7 cellular contexts compared by ENCODE assay signal in genomic region chr1:147627435-147628110, GRCh38. TPM values are rescaled to one million over a fixed set of nuclear protein-coding genes. Genes with fewer than 3 reads are reported as not detected.
DNase-seq lines count a peak whose midpoint lies in the region; ATAC-seq and TF ChIP-seq lines count a peak whose summit lies in the region.

No MANE protein-coding gene starts in this region.

- H3K4me3 ChIP-seq in OCI-LY3 (ENCODE audit: low read length): no peak overlapping the region
- no peak overlapping the region for H3K4me3 ChIP-seq in parathyroid adenoma (ENCODE audit: low read depth, low read length)

- no peaks in the 10 kb centered on the region for H3K9me3 Mint-ChIP-seq in activated T-cell treated with anti-CD3 and anti-CD28 coated beads, Interleukin-2, amount 50 U/mL, for 72 hours

- H4K20me1 ChIP-seq in OCI-LY3 (ENCODE audit: insufficient read depth, low read length): no peaks in the 10 kb centered on the region

- H3K9ac ChIP-seq in OCI-LY3 (ENCODE audit: low read length) (no peak overlapping the region), parathyroid adenoma (no peak overlapping the region)

- TF ChIP-seq CTCF in OCI-LY3 (IDR thresholded peaks at IDR 0.05; ENCODE audit: low read depth, low read length) (peak; percentile 89), foreskin keratinocyte (conservative IDR thresholded peaks at IDR 0.05) (peak; percentile 76), parathyroid adenoma (IDR thresholded peaks at IDR 0.05) (peak; percentile 67)

- no peak overlapping the region for H3K4me3 Mint-ChIP-seq in activated T-cell treated with anti-CD3 and anti-CD28 coated beads, Interleukin-2, amount 50 U/mL, for 72 hours

- H3K4me1 Mint-ChIP-seq in activated T-cell treated with anti-CD3 and anti-CD28 coated beads, Interleukin-2, amount 50 U/mL, for 72 hours (ENCODE audit: low read depth): peaks cover 31% of the 10 kb centered on the region

- no peaks in the 10 kb centered on the region for H3K27me3 Mint-ChIP-seq in activated T-cell treated with anti-CD3 and anti-CD28 coated beads, Interleukin-2, amount 50 U/mL, for 72 hours (ENCODE audit: low read depth)

- H3K36me3 Mint-ChIP-seq in activated T-cell treated with anti-CD3 and anti-CD28 coated beads, Interleukin-2, amount 50 U/mL, for 72 hours (ENCODE audit: insufficient read depth in 2 of 2): peaks cover 0 to 3% of the 10 kb centered on the region in 2 donors

- H3K27me3 ChIP-seq in OCI-LY3 (ENCODE audit: low read depth, low read length) (no peaks in the 10 kb centered on the region), foreskin keratinocyte (no peaks in the 10 kb centered on the region), parathyroid adenoma (ENCODE audit: control insufficient read depth, insufficient read depth, low read length) (no peaks in the 10 kb centered on the region)

- H3K27ac Mint-ChIP-seq in activated T-cell treated with anti-CD3 and anti-CD28 coated beads, Interleukin-2, amount 50 U/mL, for 72 hours: no peak overlapping the region

- H3K79me2 ChIP-seq in OCI-LY3 (ENCODE audit: low read length): no peaks in the 10 kb centered on the region
- no peaks in the 10 kb centered on the region for H3K79me2 ChIP-seq in parathyroid adenoma

- DNase-seq in GM04504 (ENCODE audit: low read depth) (peak; percentile 12), foreskin keratinocyte (peak in 1 of 2 donors; percentile 9)
- peak; percentile 56 to 58 for DNase-seq in activated T-cell treated with anti-CD3 and anti-CD28 coated beads, Interleukin-2, amount 50 U/mL, for 72 hours

- H3K9me3 ChIP-seq in OCI-LY3 (ENCODE audit: insufficient read depth, low read length) (no peaks in the 10 kb centered on the region), parathyroid adenoma (ENCODE audit: control insufficient read depth, low read length) (no peaks in the 10 kb centered on the region)

- H3K36me3 ChIP-seq in OCI-LY3 (replicated peaks; ENCODE audit: low read depth, low read length) (peaks cover 6% of the 10 kb centered on the region), parathyroid adenoma (ENCODE audit: control insufficient read depth, insufficient read depth, low read length) (no peaks in the 10 kb centered on the region)

- no peak overlapping the region for H3K4me2 ChIP-seq in OCI-LY3 (ENCODE audit: low read length)
- no peak overlapping the region for H3K4me2 ChIP-seq in parathyroid adenoma (ENCODE audit: low read length)

- H3K27ac ChIP-seq in OCI-LY3 (ENCODE audit: low read length): no peak overlapping the region
- H3K27ac ChIP-seq in foreskin keratinocyte: no peak overlapping the region
- no peak overlapping the region for H3K27ac ChIP-seq in parathyroid adenoma

- H3K4me1 ChIP-seq in OCI-LY3 (ENCODE audit: low read length): peaks cover 16% of the 10 kb centered on the region
- no peaks in the 10 kb centered on the region for H3K4me1 ChIP-seq in foreskin keratinocyte
- H3K4me1 ChIP-seq in parathyroid adenoma: peaks cover 10% of the 10 kb centered on the region

- ATAC-seq in HG02759 (IDR thresholded peaks at IDR 0.05; ENCODE audit: unreplicated experiment): peak; percentile 59
- peak; percentile 70 to 76 for ATAC-seq in activated T-cell treated with anti-CD3 and anti-CD28 coated beads, Interleukin-2, amount 50 U/mL, for 72 hours (replicated peaks in 1 of 2)
- ATAC-seq in foreskin keratinocyte: peak; percentile 66
- ATAC-seq in HG03378 (IDR thresholded peaks at IDR 0.05; ENCODE audit: unreplicated experiment): no peak

- H2AFZ ChIP-seq in OCI-LY3 (ENCODE audit: low read depth, low read length): no peak overlapping the region
- no peak overlapping the region for H2AFZ ChIP-seq in parathyroid adenoma

RNA-seq across cellular contexts. Expression of gene ACP6, which starts 42.8 kb away (rescaled TPM):
- total RNA-seq in activated T-cell treated with anti-CD3 and anti-CD28 coated beads, Interleukin-2, amount 50 U/mL, for 72 hours: 10 to 100 TPM; 24.5 to 31.0 TPM
- total RNA-seq in foreskin keratinocyte: 8.7 and 9.5 TPM in 2 replicates
- polyA plus RNA-seq in foreskin keratinocyte: 10.7 and 14.8 TPM in 2 replicates
